In the genomic region with DNA sequence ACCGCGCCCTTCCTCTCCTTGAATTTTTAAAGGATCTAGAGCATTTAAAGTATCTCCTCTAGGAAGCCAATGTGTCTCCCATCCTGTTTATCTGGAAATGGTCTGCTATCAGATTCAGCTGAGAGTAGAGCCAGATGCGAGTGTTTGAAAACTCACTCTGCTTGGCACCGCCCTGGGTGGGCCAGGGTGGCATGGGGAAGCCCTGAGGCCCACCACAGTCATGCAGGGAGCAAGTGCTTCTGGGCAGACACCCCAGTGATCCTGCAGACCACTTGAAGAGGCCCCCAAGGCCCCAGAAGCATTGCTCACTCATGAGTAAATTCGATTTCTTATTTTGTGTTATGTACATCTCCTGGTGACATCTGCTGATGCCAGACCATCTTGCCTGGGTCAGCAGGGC, we compare ENCODE assay signal across 17 cellular contexts. TPM values are rescaled to one million over a fixed set of nuclear protein-coding genes. Genes with fewer than 3 reads are reported as not detected.
DNase-seq lines count a peak whose midpoint lies in the region; ATAC-seq and TF ChIP-seq lines count a peak whose summit lies in the region.
"Had no signal": no experiment of that assay in that cellular context is flagged by ENCODE, and none has a peak within 500 bp of the region (broad histone marks: within the 10 kb centered on the region; RNA-seq: fewer than 3 reads in every experiment).

No MANE protein-coding gene starts in this region.

- H2BK20ac ChIP-seq in IMR-90 (ENCODE audit: low read depth, low read length), result no peak overlapping the region

- H3K9me3 ChIP-seq in Caco-2 (no peaks in the 10 kb centered on the region), IMR-90 (ENCODE audit: control insufficient read depth, insufficient read depth, low read length) (no peaks in the 10 kb centered on the region)
- H3K9me3 ChIP-seq: HAP-1 had no signal

- TF ChIP-seq POLR2A in IMR-90 (IDR thresholded peaks at IDR 0.05; ENCODE audit: low read depth, low read length), result no peak

- POLR2A ChIA-PET in Caco-2 (lab: Charles Lee), result no interaction called here
- POLR2A ChIA-PET in IMR-90 (lab: Charles Lee; ENCODE audit: unreplicated experiment), result no interaction called here
- POLR2A ChIA-PET in HEK293T (lab: Yijun Ruan, JAX), result no interaction called here

- H3K4me1 ChIP-seq in Caco-2 (peaks cover 59% of the 10 kb centered on the region), IMR-90 (ENCODE audit: control insufficient read depth, insufficient read depth, low read length) (peaks cover 21% of the 10 kb centered on the region)
- H3K4me1 ChIP-seq: HAP-1 had no signal

- TF ChIP-seq RAD21 in IMR-90 (IDR thresholded peaks at IDR 0.05; ENCODE audit: low read length), result no peak

- H3K27ac ChIP-seq in IMR-90 (ENCODE audit: insufficient read depth, low read length), result no peak overlapping the region

- no peak for ATAC-seq in IMR-90 (ENCODE audit: low read depth)
- ATAC-seq: CD8-positive, alpha-beta T cell; GM12878; GM23338 had no signal

- dilution Hi-C loops in IMR-90 (cut with HindIII; ENCODE audit: low sequenced_read_pairs, unreplicated experiment), result no loop called here

- no peak overlapping the region for H2BK15ac ChIP-seq in IMR-90 (ENCODE audit: low read depth, low read length)

- no peaks in the 10 kb centered on the region for H3K79me1 ChIP-seq in IMR-90 (ENCODE audit: low read depth in 1 of 2, low read length in 2 of 2)

- H3K18ac ChIP-seq in IMR-90 (ENCODE audit: low read depth, low read length), result no peak overlapping the region

- intact Hi-C loops in Caco-2 (cut with micrococcal nuclease; ENCODE audit: unreplicated experiment) (no loop called here), IMR-90 (cut with micrococcal nuclease) (no loop called here)

- no peak overlapping the region for H3K4ac ChIP-seq in IMR-90 (ENCODE audit: low read depth, low read length)

- no peak overlapping the region for H3K14ac ChIP-seq in IMR-90 (replicated peaks; ENCODE audit: low read depth, low read length)

- BruUV-seq in Caco-2 (replicated peaks; lab: Mats Ljungman, UMichigan) (no TSS peak), IMR-90 (replicated peaks; lab: Mats Ljungman, UMichigan) (no TSS peak)

- no peaks in the 10 kb centered on the region for H4K20me1 ChIP-seq in IMR-90 (ENCODE audit: insufficient read depth, low read length)

- H4K5ac ChIP-seq in IMR-90 (ENCODE audit: low read depth, low read length), result no peak overlapping the region

- no peak overlapping the region for H3K23ac ChIP-seq in IMR-90 (ENCODE audit: low read depth, low read length)

- no peak for DNase-seq in Caco-2
- DNase-seq in IMR-90, result no peak
- DNase-seq in mesothelial cell of epicardium (ENCODE audit: low spot score in 2 of 2, unreplicated experiment in 2 of 2), result no peak
- DNase-seq in type B pancreatic cell (ENCODE audit: extremely low spot score, unreplicated experiment), result no peak
- no peak for DNase-seq in NCI-H1105 treated with DMSO at 0.1 percent for 48 hours (lab: John Stamatoyannopoulos, UW)
- DNase-seq in HEK293T (ENCODE audit: extremely low spot score), result no peak
- DNase-seq in stimulated activated naive CD4-positive, alpha-beta T cell treated with Interleukin-2 at 50 U/mL for 16 hours (lab: John Stamatoyannopoulos, UW), result no peak
- DNase-seq: C1 segment of cervical spinal cord; CD4-positive, CD25-positive, alpha-beta regulatory T cell; CD8-positive, alpha-beta T cell; DMS 273 treated with DMSO at 0.1 percent for 48 hours; DMS79; EL; GDM1 had no signal

- CTCF ChIA-PET in Caco-2 (lab: Charles Lee) (no interaction called here), IMR-90 (lab: Yijun Ruan, JAX) (no interaction called here), HEK293T (lab: Yijun Ruan, JAX) (no interaction called here)

- H2AK9ac ChIP-seq in IMR-90 (replicated peaks; ENCODE audit: low read depth, low read length, poor library complexity), result no peak overlapping the region

- H3K27ac Mint-ChIP-seq in Caco-2 (ENCODE audit: unreplicated experiment) (peak overlapping the region; percentile 22), mesothelial cell of epicardium (peak overlapping the region; percentile 4), type B pancreatic cell (peak overlapping the region; percentile 51)
- H3K27ac Mint-ChIP-seq: CD4-positive, CD25-positive, alpha-beta regulatory T cell; CD8-positive, alpha-beta T cell; GM23338 had no signal

- 0 out of 2 replicates have a peak overlapping the region, but pooled peaks have one; percentile 4 for H2AK5ac ChIP-seq in IMR-90 (ENCODE audit: low read depth, low read length)

- peaks cover 32% of the 10 kb centered on the region for H3K9me1 ChIP-seq in IMR-90 (ENCODE audit: insufficient read depth, low read length)

- H3K27me3 Mint-ChIP-seq in Caco-2 (ENCODE audit: insufficient read depth, unreplicated experiment), result no peaks in the 10 kb centered on the region
- H3K27me3 Mint-ChIP-seq in mesothelial cell of epicardium (ENCODE audit: low read depth), result peaks cover 15% of the 10 kb centered on the region
- no peaks in the 10 kb centered on the region for H3K27me3 Mint-ChIP-seq in type B pancreatic cell

- H4K8ac ChIP-seq in IMR-90 (ENCODE audit: low read depth in 2 of 2, low read length in 2 of 2), result no peak overlapping the region

- no peak overlapping the region for H3K56ac ChIP-seq in IMR-90 (ENCODE audit: extremely low read depth, insufficient read depth, low read length)

- peaks cover 19% of the 10 kb centered on the region for H3K36me3 Mint-ChIP-seq in Caco-2 (ENCODE audit: insufficient read depth, unreplicated experiment)
- no peaks in the 10 kb centered on the region for H3K36me3 Mint-ChIP-seq in mesothelial cell of epicardium
- H3K36me3 Mint-ChIP-seq in type B pancreatic cell, result no peaks in the 10 kb centered on the region
- H3K36me3 Mint-ChIP-seq: CD4-positive, CD25-positive, alpha-beta regulatory T cell; CD8-positive, alpha-beta T cell had no signal

- H2BK120ac ChIP-seq in IMR-90 (ENCODE audit: low read depth, low read length), result no peak overlapping the region

- no peaks in the 10 kb centered on the region for H3K36me3 ChIP-seq in Caco-2 (ENCODE audit: control insufficient read depth, insufficient read depth, low read length)
- H3K36me3 ChIP-seq in IMR-90 (ENCODE audit: control insufficient read depth, insufficient read depth, low read length), result no peaks in the 10 kb centered on the region
- H3K36me3 ChIP-seq: HAP-1 had no signal

- H2BK5ac ChIP-seq in IMR-90 (ENCODE audit: low read depth, low read length, poor library complexity, severe bottlenecking), result no peak overlapping the region

- H3K4me1 Mint-ChIP-seq in Caco-2 (ENCODE audit: low read depth, unreplicated experiment), result peaks cover 25% of the 10 kb centered on the region
- peaks cover 28% of the 10 kb centered on the region for H3K4me1 Mint-ChIP-seq in mesothelial cell of epicardium
- H3K4me1 Mint-ChIP-seq in type B pancreatic cell (ENCODE audit: unreplicated experiment), result peaks cover 20% of the 10 kb centered on the region
- H3K4me1 Mint-ChIP-seq: CD4-positive, CD25-positive, alpha-beta regulatory T cell had no signal

- H3K9me3 Mint-ChIP-seq in Caco-2 (ENCODE audit: unreplicated experiment), result no peaks in the 10 kb centered on the region
- no peaks in the 10 kb centered on the region for H3K9me3 Mint-ChIP-seq in mesothelial cell of epicardium
- H3K9me3 Mint-ChIP-seq in type B pancreatic cell, result peaks cover 1% of the 10 kb centered on the region
- H3K9me3 Mint-ChIP-seq: CD4-positive, CD25-positive, alpha-beta regulatory T cell; CD8-positive, alpha-beta T cell had no signal

- no peak overlapping the region for H3K4me3 Mint-ChIP-seq in Caco-2 (ENCODE audit: unreplicated experiment)
- no peak overlapping the region for H3K4me3 Mint-ChIP-seq in mesothelial cell of epicardium
- no peak overlapping the region for H3K4me3 Mint-ChIP-seq in type B pancreatic cell
- H3K4me3 Mint-ChIP-seq: CD4-positive, CD25-positive, alpha-beta regulatory T cell; CD8-positive, alpha-beta T cell; GM23338 had no signal

- H3K27me3 ChIP-seq in Caco-2 (replicated peaks; ENCODE audit: control insufficient read depth, insufficient read depth, low read length), result no peaks in the 10 kb centered on the region
- peaks cover 13% of the 10 kb centered on the region for H3K27me3 ChIP-seq in IMR-90 (ENCODE audit: control insufficient read depth, insufficient read depth, low read length)

- no peak overlapping the region for H3K4me3 ChIP-seq in Caco-2 (ENCODE audit: low read depth, low read length)
- H3K4me3 ChIP-seq in IMR-90 (ENCODE audit: insufficient read depth, low read depth, low read length), result no peak overlapping the region
- H3K4me3 ChIP-seq: GM12878, GM23338, HAP-1 had no signal

- no peak overlapping the region for H4K91ac ChIP-seq in IMR-90 (ENCODE audit: insufficient read depth, low read depth, low read length)

- in situ Hi-C loops in IMR-90 (cut with MboI; ENCODE audit: low sequenced_read_pairs), result no loop called here

- no peak overlapping the region for H2AFZ ChIP-seq in IMR-90 (replicated peaks; ENCODE audit: low read length, poor library complexity)
- H2AFZ ChIP-seq: GM23338 had no signal

- H3K9ac ChIP-seq in IMR-90 (ENCODE audit: low read depth, low read length), result no peak overlapping the region

- no peak overlapping the region for H3K4me2 ChIP-seq in IMR-90 (ENCODE audit: low read depth, low read length)
- H3K4me2 ChIP-seq: GM23338 had no signal

- WGBS in IMR-90 (ENCODE audit: extremely low coverage in 2 of 2, insufficient read length in 1 of 2), 2 experiments, result 90% methylated on average over 1 of the region's 5 CpGs; no CpG with 5 or more reads in 1 of the 2 experiments

- TF ChIP-seq CTCF in Caco-2 (IDR thresholded peaks at IDR 0.05; ENCODE audit: insufficient read depth in 1 of 2, low read depth in 1 of 2, low read length in 1 of 2, severe bottlenecking in 1 of 2, unreplicated experiment in 1 of 2) (no peak), IMR-90 (conservative IDR thresholded peaks at IDR 0.05; ENCODE audit: low read depth, low read length) (no peak), mesothelial cell of epicardium (IDR thresholded peaks at IDR 0.05; ENCODE audit: unreplicated experiment) (no peak), type B pancreatic cell (conservative IDR thresholded peaks at IDR 0.05) (no peak)

TF ChIP-seq in IMR-90, 13 proteins besides CTCF, POLR2A, EP300 and RAD21:
- no peak for TF ChIP-seq CHD1 (IDR thresholded peaks at IDR 0.05; ENCODE audit: low read depth, low read length)

TF ChIP-seq in HEK293T, 16 proteins besides CTCF, POLR2A, EP300 and RAD21 (continues in another document):
- TF ChIP-seq L3MBTL2 (conservative IDR thresholded peaks at IDR 0.05) (no peak), SP1 (IDR thresholded peaks at IDR 0.05) (no peak), FOXK2 (IDR thresholded peaks at IDR 0.05) (no peak), ZNF384 (IDR thresholded peaks at IDR 0.05) (no peak), FOXM1 (IDR thresholded peaks at IDR 0.05; ENCODE audit: borderline replicate concordance) (no peak), FOXA1 (IDR thresholded peaks at IDR 0.05) (no peak), ARNT (IDR thresholded peaks at IDR 0.05) (no peak)

RNA-seq across cellular contexts. Expression of a gene that starts 8.7 kb away (rescaled TPM):
- total RNA-seq in Caco-2 (2022) (10.1 and 12.8 TPM in 2 replicates), IMR-90 (2012; rRNA removed) (under 0.01 TPM in 2 replicates), mesothelial cell of epicardium (9.5 to 10.4 TPM (median 10.1 TPM) in 3 replicates), type B pancreatic cell (ENCODE audit: low replicate concordance) (27.5 and 32.1 TPM in 2 replicates)
- polyA plus RNA-seq in IMR-90 (2012; rRNA removed), result 0.44 and 0.53 TPM in 2 replicates
- 0.25 and 0.42 TPM in 2 replicates for polyA plus RNA-seq in IMR-90 (2012; cell fraction: cytosol; rRNA removed)
- polyA plus RNA-seq in IMR-90 (2012; cell fraction: nucleus; rRNA removed; ENCODE audit: low replicate concordance), result 0.16 and 0.33 TPM in 2 replicates
- total RNA-seq: CD4-positive, CD25-positive, alpha-beta regulatory T cell; CD8-positive, alpha-beta T cell had no signal
- polyA plus RNA-seq: CD4-positive, CD25-positive, alpha-beta regulatory T cell had no signal

Comparison
In these comparisons a context has a peak if more than half of its experiments do, and no peak if none do; other contexts are left out.
1. RNA of a gene that starts 8.7 kb away (total RNA-seq): 27.5 to 32.1 TPM in type B pancreatic cell, 10.1 to 12.8 TPM in Caco-2 and 9.5 to 10.4 TPM in mesothelial cell of epicardium; under 0.01 TPM in IMR-90; every median in the first group is over 10 times any median in the second.
2. Peak in every context shown above with its lines, with median percentiles within 50 percentile points of each other: H3K27ac Mint-ChIP-seq.